In genomic region chr12:85920324-85920947, GRCh38 we compare ENCODE assay signal across 10 cellular contexts. TPM values are rescaled to one million over a fixed set of nuclear protein-coding genes. Genes with fewer than 3 reads are reported as not detected.
A peak's percentile ranks its signal among the peaks of the same experiment; 100 is the strongest.
DNase-seq lines count a peak whose midpoint lies in the region; ATAC-seq and TF ChIP-seq lines count a peak whose summit lies in the region.
"Had no signal": no experiment of that assay in that cellular context is flagged by ENCODE, and none has a peak within 500 bp of the region (broad histone marks: within the 10 kb centered on the region; RNA-seq: fewer than 3 reads in every experiment).

No MANE protein-coding gene starts in this region.

- no peak overlapping the region for H3K4me2 ChIP-seq in OCI-LY7 (ENCODE audit: low read length)

- TF ChIP-seq POLR2A in erythroblast (IDR thresholded peaks at IDR 0.05; ENCODE audit: low read length): no peak

- H3K27ac Mint-ChIP-seq in CD4-positive, CD25-positive, alpha-beta regulatory T cell: no peak overlapping the region
- H3K27ac Mint-ChIP-seq: IgD-negative memory B cell had no signal

- no peak overlapping the region for H3K4me3 ChIP-seq in CD4-positive, CD25-positive, alpha-beta regulatory T cell (ENCODE audit: low read depth, low read length)
- H3K4me3 ChIP-seq in OCI-LY7 (ENCODE audit: low read depth, low read length, poor library complexity, severe bottlenecking): no peak overlapping the region

- no peaks in the 10 kb centered on the region for H3K4me1 Mint-ChIP-seq in CD4-positive, CD25-positive, alpha-beta regulatory T cell

- POLR2A ChIA-PET in OCI-LY7 (lab: Charles Lee): interaction anchor here (0.5 to 0.9 kb wide), 2 partner anchors 17 to 495 kb away, joined by 3 to 4 read pairs; no protein-coding TSS in a partner anchor

- H3K9me2 ChIP-seq in OCI-LY7 (ENCODE audit: insufficient read depth, low read length): no peaks in the 10 kb centered on the region

- no peaks in the 10 kb centered on the region for H3K36me3 Mint-ChIP-seq in CD4-positive, CD25-positive, alpha-beta regulatory T cell
- H3K36me3 Mint-ChIP-seq: IgD-negative memory B cell had no signal

- H3K4me3 Mint-ChIP-seq in CD4-positive, CD25-positive, alpha-beta regulatory T cell: no peak overlapping the region
- H3K4me3 Mint-ChIP-seq: IgD-negative memory B cell had no signal

- no peak overlapping the region for H2AFZ ChIP-seq in OCI-LY7 (ENCODE audit: low read length)

- peak; percentile 85 for TF ChIP-seq CTCF in OCI-LY7 (conservative IDR thresholded peaks at IDR 0.05; ENCODE audit: low read length)

- no peaks in the 10 kb centered on the region for H4K20me1 ChIP-seq in OCI-LY7 (ENCODE audit: insufficient read depth, low read length)

- H3K27me3 ChIP-seq in CD4-positive, CD25-positive, alpha-beta regulatory T cell (ENCODE audit: control insufficient read depth, insufficient read depth, low read length): no peaks in the 10 kb centered on the region

- no TSS peak for BruUV-seq in OCI-LY7 (replicated peaks; lab: Mats Ljungman, UMichigan)

- no peaks in the 10 kb centered on the region for H3K27me3 Mint-ChIP-seq in CD4-positive, CD25-positive, alpha-beta regulatory T cell
- H3K27me3 Mint-ChIP-seq: IgD-negative memory B cell had no signal

- intact Hi-C loops in OCI-LY7 (cut with micrococcal nuclease; ENCODE audit: unreplicated experiment): loop anchor here (5.0 kb wide), 2 partner anchors 343 to 1927 kb away; no protein-coding TSS in a partner anchor

- peak in 2 of 3 donors; percentile 12 to 23 for DNase-seq in CD4-positive, CD25-positive, alpha-beta regulatory T cell
- DNase-seq in HT1080 (ENCODE audit: low read depth) (peak; percentile 49), OCI-LY7 (ENCODE audit: low spot score) (peak; percentile 49), erythroblast (lab: John Stamatoyannopoulos, UW) (peak; percentile 5 to 34), renal cortical epithelial cell (ENCODE audit: low read depth) (peak; percentile 35), D341Med (ENCODE audit: low spot score) (no peak), activated gamma-delta T cell (lab: John Stamatoyannopoulos, UW) (no peak)

- peaks cover 0 to 2% (median 0%) of the 10 kb centered on the region in 7 donors for H3K9me3 Mint-ChIP-seq in CD4-positive, CD25-positive, alpha-beta regulatory T cell
- H3K9me3 Mint-ChIP-seq: IgD-negative memory B cell had no signal

- CTCF ChIA-PET in OCI-LY7 (lab: Charles Lee; ENCODE audit: unreplicated experiment): no interaction called here

- H3K9me3 ChIP-seq in CD4-positive, CD25-positive, alpha-beta regulatory T cell (ENCODE audit: control insufficient read depth in 2 of 2, low read length in 2 of 2): no peaks in the 10 kb centered on the region
- H3K9me3 ChIP-seq in OCI-LY7 (ENCODE audit: low read length): no peaks in the 10 kb centered on the region

- H3K36me3 ChIP-seq in CD4-positive, CD25-positive, alpha-beta regulatory T cell (ENCODE audit: control insufficient read depth, insufficient read depth, low read length): no peaks in the 10 kb centered on the region
- H3K36me3 ChIP-seq in OCI-LY7 (ENCODE audit: insufficient read depth, low read length): no peaks in the 10 kb centered on the region

- H3K4me1 ChIP-seq in CD4-positive, CD25-positive, alpha-beta regulatory T cell (ENCODE audit: control insufficient read depth, insufficient read depth, low read length, poor library complexity, severe bottlenecking): no peaks in the 10 kb centered on the region
- no peaks in the 10 kb centered on the region for H3K4me1 ChIP-seq in OCI-LY7 (ENCODE audit: insufficient read depth, low read length, poor library complexity, severe bottlenecking)

- no peak overlapping the region for H3K27ac ChIP-seq in CD4-positive, CD25-positive, alpha-beta regulatory T cell (ENCODE audit: insufficient read depth, low read length, poor library complexity, severe bottlenecking)
- no peak overlapping the region for H3K27ac ChIP-seq in OCI-LY7 (ENCODE audit: low read depth, low read length, poor library complexity, severe bottlenecking)

- ATAC-seq in CD4-positive, CD25-positive, alpha-beta regulatory T cell (ENCODE audit: low read depth in 2 of 2): no peak
- peak; percentile 58 for ATAC-seq in GM19328 (IDR thresholded peaks at IDR 0.05; ENCODE audit: unreplicated experiment)

- H3K79me2 ChIP-seq in OCI-LY7 (ENCODE audit: insufficient read depth, low read depth, low read length): no peaks in the 10 kb centered on the region

RNA-seq across cellular contexts. Expression of gene NTS, which starts 46.3 kb away (rescaled TPM):
- not detected for total RNA-seq in CD4-positive, CD25-positive, alpha-beta regulatory T cell
- not detected for polyA plus RNA-seq in CD4-positive, CD25-positive, alpha-beta regulatory T cell
- 0.56 TPM in 1 of 2 replicates, not detected in the other for total RNA-seq in HT1080 (2014; rRNA removed; shearing (Covaris generic))
- polyA plus RNA-seq in HT1080 (2015; cell fraction: cytosol; rRNA removed): not detected in 2 replicates
- not detected in 2 replicates for polyA plus RNA-seq in HT1080 (2015; cell fraction: nucleus; rRNA removed)
- total RNA-seq in OCI-LY7 (2014; rRNA removed; shearing (Covaris generic)): not detected in 2 replicates
- total RNA-seq in OCI-LY7 (2022) (not detected in 2 replicates), renal cortical epithelial cell (not detected in 2 replicates)
- total RNA-seq: mononuclear cell had no signal
- polyA plus RNA-seq: IgD-negative memory B cell had no signal

Comparison
In these comparisons a context has a peak if more than half of its experiments do, and no peak if none do; other contexts are left out.
1. DNase-seq: peak in CD4-positive, CD25-positive, alpha-beta regulatory T cell (2 of 3), HT1080 (single experiment), OCI-LY7 (single experiment), erythroblast (2 of 2) and renal cortical epithelial cell (single experiment); none in D341Med (single experiment) and activated gamma-delta T cell (single experiment).